Comparison of ENCODE assay signal across 11 cellular contexts in the genomic region with DNA sequence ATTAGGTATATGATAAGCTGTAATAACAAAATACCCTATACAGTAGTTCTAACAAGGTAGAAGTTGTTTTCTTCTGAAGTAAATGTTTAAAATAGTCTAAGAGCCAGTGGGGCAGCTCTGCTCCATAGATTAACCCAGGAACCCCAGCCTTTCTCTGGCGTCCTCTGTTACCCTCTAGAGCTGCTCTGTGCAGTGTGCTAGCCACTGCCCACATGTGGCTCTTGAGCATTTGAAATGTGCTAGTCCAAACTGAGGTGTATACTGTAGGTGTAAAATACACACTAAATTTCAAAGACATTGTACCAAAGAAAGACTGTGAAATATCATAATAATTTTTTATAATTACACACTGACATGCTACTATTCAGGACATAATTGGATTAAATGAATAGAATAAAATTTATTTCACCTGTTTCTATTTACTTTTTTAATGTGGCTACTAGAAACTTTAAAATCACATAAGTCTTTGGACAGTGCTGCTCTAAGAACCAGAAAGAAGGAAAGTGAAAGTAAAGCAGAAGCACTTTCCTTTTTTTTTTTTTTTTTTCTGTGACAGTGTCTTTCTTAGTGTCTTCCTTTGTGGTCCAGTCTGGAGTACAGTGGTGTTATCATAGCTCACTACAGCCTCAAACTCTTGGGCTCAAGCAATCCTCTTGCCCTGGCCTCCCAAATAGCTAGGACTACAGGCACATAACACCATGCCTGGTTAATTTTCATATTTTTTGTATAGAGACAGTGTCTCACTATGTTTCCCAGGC. TPM values are rescaled to one million over a fixed set of nuclear protein-coding genes. Genes with fewer than 3 reads are reported as not detected.
A peak's percentile ranks its signal among the peaks of the same experiment; 100 is the strongest.
DNase-seq lines count a peak whose midpoint lies in the region; ATAC-seq and TF ChIP-seq lines count a peak whose summit lies in the region.
"Had no signal": no experiment of that assay in that cellular context is flagged by ENCODE, and none has a peak within 500 bp of the region (broad histone marks: within the 10 kb centered on the region; RNA-seq: fewer than 3 reads in every experiment).

No MANE protein-coding gene starts in this region.

- in situ Hi-C loops in GM13977 (cut with MboI; ENCODE audit: low pct_unique_long_range_greater_than_20kb, low sequenced_read_pairs, unreplicated experiment), result no loop called here

- H3K4me1 Mint-ChIP-seq in WTC11, result peaks cover 71% of the 10 kb centered on the region
- peaks cover 5 to 22% (median 11%) of the 10 kb centered on the region in 7 donors for H3K4me1 Mint-ChIP-seq in naive thymus-derived CD4-positive, alpha-beta T cell

- DNase-seq in WTC11 (ENCODE audit: low spot score), result no peak
- DNase-seq in naive thymus-derived CD4-positive, alpha-beta T cell, result peak in 2 of 9 donors; percentile 8 to 9
- no peak for DNase-seq in activated CD8-positive, alpha-beta memory T cell treated with anti-CD3 and anti-CD28 coated beads for 24 hours
- DNase-seq in GM13977 (ENCODE audit: low spot score), result no peak
- DNase-seq: body of pancreas, NCI-H82 had no signal

- ATAC-seq in GM21786 (IDR thresholded peaks at IDR 0.05; ENCODE audit: unreplicated experiment), result peak; percentile 50
- ATAC-seq in WTC11, result no peak
- peak; percentile 59 for ATAC-seq in naive thymus-derived CD4-positive, alpha-beta T cell
- no peak for ATAC-seq in GM21390 (IDR thresholded peaks at IDR 0.05; ENCODE audit: unreplicated experiment)
- no peak for ATAC-seq in GM18498 (IDR thresholded peaks at IDR 0.05; ENCODE audit: unreplicated experiment)
- ATAC-seq: body of pancreas had no signal

- CTCF ChIA-PET in WTC11 (lab: Charles Lee), result no interaction called here
- CTCF ChIA-PET in naive thymus-derived CD4-positive, alpha-beta T cell (lab: Charles Lee), result interaction anchor here (0.8 kb wide), 1 partner anchor 33 kb away, joined by 3 read pairs; no protein-coding TSS in a partner anchor

- H3K27me3 Mint-ChIP-seq in WTC11 (ENCODE audit: low read depth), result no peaks in the 10 kb centered on the region
- no peaks in the 10 kb centered on the region for H3K27me3 Mint-ChIP-seq in naive thymus-derived CD4-positive, alpha-beta T cell

- peak overlapping the region; percentile 65; the same call in 1 of the 2 replicates for H3K27ac Mint-ChIP-seq in WTC11
- peak overlapping the region in 5 of 9 donors; percentile 39 to 59 (median 51) for H3K27ac Mint-ChIP-seq in naive thymus-derived CD4-positive, alpha-beta T cell

- H3K4me3 Mint-ChIP-seq in WTC11, result no peak overlapping the region
- H3K4me3 Mint-ChIP-seq in naive thymus-derived CD4-positive, alpha-beta T cell, result peak overlapping the region in 7 of 10 donors; percentile 32 to 64 (median 38)

- H3K4me3 ChIP-seq in BLaER1 treated with 17β-estradiol and CSF1 and Interleukin-3, amounts not matched to agents 10 nM and 100 nM, result no peak overlapping the region
- H3K4me3 ChIP-seq in naive thymus-derived CD4-positive, alpha-beta T cell (ENCODE audit: low read length), result no peak overlapping the region
- H3K4me3 ChIP-seq: body of pancreas had no signal

- H3K4me2 ChIP-seq in BLaER1 treated with 17β-estradiol and CSF1 and Interleukin-3, amounts not matched to agents 10 nM and 100 nM, result peak overlapping the region; percentile 7 to 60 (median 36); a peak in 16 of 22 replicates

- peaks cover 15% of the 10 kb centered on the region for H3K36me3 Mint-ChIP-seq in WTC11
- no peaks in the 10 kb centered on the region for H3K36me3 Mint-ChIP-seq in naive thymus-derived CD4-positive, alpha-beta T cell

- peaks cover 0 to 19% (median 3%) of the 10 kb centered on the region in 11 experiments; a peak in 6 of 22 replicates for H4K20me1 ChIP-seq in BLaER1 treated with 17β-estradiol and CSF1 and Interleukin-3, amounts not matched to agents 10 nM and 100 nM

- H3K36me3 ChIP-seq in BLaER1 treated with 17β-estradiol and CSF1 and Interleukin-3, amounts not matched to agents 10 nM and 100 nM, result peaks cover 0 to 42% (median 23%) of the 10 kb centered on the region in 11 experiments; a peak in 15 of 22 replicates
- no peaks in the 10 kb centered on the region for H3K36me3 ChIP-seq in naive thymus-derived CD4-positive, alpha-beta T cell (ENCODE audit: control insufficient read depth in 2 of 3, insufficient read depth in 3 of 3, low read length in 3 of 3)

- intact Hi-C loops in naive thymus-derived CD4-positive, alpha-beta T cell (cut with micrococcal nuclease), result no loop called here

- H3K9me3 ChIP-seq in BLaER1 treated with 17β-estradiol and CSF1 and Interleukin-3, amounts not matched to agents 10 nM and 100 nM (replicated peaks in 1 of 11), result no peaks in the 10 kb centered on the region
- H3K9me3 ChIP-seq in naive thymus-derived CD4-positive, alpha-beta T cell (ENCODE audit: control insufficient read depth in 2 of 3, low read length in 3 of 3), result no peaks in the 10 kb centered on the region
- H3K9me3 ChIP-seq: body of pancreas had no signal

- H3K9ac ChIP-seq in BLaER1 treated with 17β-estradiol and CSF1 and Interleukin-3, amounts not matched to agents 10 nM and 100 nM, result peak overlapping the region in 1 of 11 experiments; percentile 22; a peak in 1 of 22 replicates
- H3K9ac ChIP-seq: parathyroid adenoma had no signal

- TF ChIP-seq CTCF in WTC11 (IDR thresholded peaks at IDR 0.05) (no peak), GM13977 (IDR thresholded peaks at IDR 0.05; ENCODE audit: extremely low read depth, insufficient read depth, missing control alignments) (no peak)

- peak overlapping the region in 4 of 11 experiments; percentile 18 to 46 (median 28); a peak in 5 of 22 replicates for H3K27ac ChIP-seq in BLaER1 treated with 17β-estradiol and CSF1 and Interleukin-3, amounts not matched to agents 10 nM and 100 nM
- no peak overlapping the region for H3K27ac ChIP-seq in naive thymus-derived CD4-positive, alpha-beta T cell (ENCODE audit: low read depth, low read length)
- H3K27ac ChIP-seq: body of pancreas, parathyroid adenoma had no signal

- H3K27me3 ChIP-seq in BLaER1 treated with 17β-estradiol and CSF1 and Interleukin-3, amounts not matched to agents 10 nM and 100 nM, result no peaks in the 10 kb centered on the region
- H3K27me3 ChIP-seq in naive thymus-derived CD4-positive, alpha-beta T cell (ENCODE audit: control insufficient read depth in 2 of 2, insufficient read depth in 2 of 2, low read length in 2 of 2), result no peaks in the 10 kb centered on the region
- H3K27me3 ChIP-seq: body of pancreas had no signal

- no peaks in the 10 kb centered on the region for H3K9me3 Mint-ChIP-seq in WTC11
- no peaks in the 10 kb centered on the region for H3K9me3 Mint-ChIP-seq in naive thymus-derived CD4-positive, alpha-beta T cell

- peaks cover 11 to 24% (median 16%) of the 10 kb centered on the region in 10 experiments; a peak in 19 of 20 replicates for H3K4me1 ChIP-seq in BLaER1 treated with 17β-estradiol and CSF1 and Interleukin-3, amounts not matched to agents 10 nM and 100 nM
- no peaks in the 10 kb centered on the region for H3K4me1 ChIP-seq in naive thymus-derived CD4-positive, alpha-beta T cell (ENCODE audit: control insufficient read depth in 2 of 2, insufficient read depth in 2 of 2, low read length in 2 of 2)

- POLR2A ChIA-PET in WTC11 (lab: Charles Lee), result no interaction called here
- POLR2A ChIA-PET in naive thymus-derived CD4-positive, alpha-beta T cell (lab: Charles Lee), result no interaction called here

TF ChIP-seq in WTC11, 78 proteins besides CTCF, POLR2A, EP300 and RAD21:
- TF ChIP-seq ZNF232 (CRISPR knock-in tag; IDR thresholded peaks at IDR 0.05) (no peak), ZNF121 (CRISPR knock-in tag; IDR thresholded peaks at IDR 0.05) (no peak), TCF7 (CRISPR knock-in tag; IDR thresholded peaks at IDR 0.05; ENCODE audit: low read depth) (no peak), ZBTB21 (CRISPR knock-in tag; IDR thresholded peaks at IDR 0.05; ENCODE audit: borderline replicate concordance) (no peak), ATF1 (CRISPR knock-in tag; IDR thresholded peaks at IDR 0.05) (no peak), NR2C2 (CRISPR knock-in tag; IDR thresholded peaks at IDR 0.05) (no peak), ATF6 (CRISPR knock-in tag; IDR thresholded peaks at IDR 0.05) (no peak), ESRRA (CRISPR knock-in tag; IDR thresholded peaks at IDR 0.05; ENCODE audit: borderline replicate concordance) (no peak)
- TF ChIP-seq, protein P1, sequence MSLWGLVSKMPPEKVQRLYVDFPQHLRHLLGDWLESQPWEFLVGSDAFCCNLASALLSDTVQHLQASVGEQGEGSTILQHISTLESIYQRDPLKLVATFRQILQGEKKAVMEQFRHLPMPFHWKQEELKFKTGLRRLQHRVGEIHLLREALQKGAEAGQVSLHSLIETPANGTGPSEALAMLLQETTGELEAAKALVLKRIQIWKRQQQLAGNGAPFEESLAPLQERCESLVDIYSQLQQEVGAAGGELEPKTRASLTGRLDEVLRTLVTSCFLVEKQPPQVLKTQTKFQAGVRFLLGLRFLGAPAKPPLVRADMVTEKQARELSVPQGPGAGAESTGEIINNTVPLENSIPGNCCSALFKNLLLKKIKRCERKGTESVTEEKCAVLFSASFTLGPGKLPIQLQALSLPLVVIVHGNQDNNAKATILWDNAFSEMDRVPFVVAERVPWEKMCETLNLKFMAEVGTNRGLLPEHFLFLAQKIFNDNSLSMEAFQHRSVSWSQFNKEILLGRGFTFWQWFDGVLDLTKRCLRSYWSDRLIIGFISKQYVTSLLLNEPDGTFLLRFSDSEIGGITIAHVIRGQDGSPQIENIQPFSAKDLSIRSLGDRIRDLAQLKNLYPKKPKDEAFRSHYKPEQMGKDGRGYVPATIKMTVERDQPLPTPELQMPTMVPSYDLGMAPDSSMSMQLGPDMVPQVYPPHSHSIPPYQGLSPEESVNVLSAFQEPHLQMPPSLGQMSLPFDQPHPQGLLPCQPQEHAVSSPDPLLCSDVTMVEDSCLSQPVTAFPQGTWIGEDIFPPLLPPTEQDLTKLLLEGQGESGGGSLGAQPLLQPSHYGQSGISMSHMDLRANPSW (CRISPR knock-in tag; conservative IDR thresholded peaks at IDR 0.05; ENCODE audit: low read depth), result no peak

RNA-seq across cellular contexts. Expression of gene RAI14, which starts 39.3 kb away (rescaled TPM):
- total RNA-seq in WTC11 (2021), result 157 to 185 TPM (median 173 TPM) in 3 replicates
- under 1 TPM in 3 of 5 experiments, not detected in 2; 0.32 to 0.98 (median 0.89) TPM for total RNA-seq in naive thymus-derived CD4-positive, alpha-beta T cell
- not detected for polyA plus RNA-seq in naive thymus-derived CD4-positive, alpha-beta T cell

Comparison
In these comparisons a context has a peak if more than half of its experiments do, and no peak if none do; other contexts are left out.
1. ATAC-seq: peak in GM21786 (single experiment) and naive thymus-derived CD4-positive, alpha-beta T cell (single experiment); none in WTC11 (single experiment), GM21390 (single experiment) and GM18498 (single experiment).
2. RNA of gene RAI14, which starts 39.3 kb away (total RNA-seq): 157 to 185 TPM in WTC11; 0.32 to 0.98 TPM in naive thymus-derived CD4-positive, alpha-beta T cell; every median in the first group is over 10 times any median in the second.